In the genomic region with DNA sequence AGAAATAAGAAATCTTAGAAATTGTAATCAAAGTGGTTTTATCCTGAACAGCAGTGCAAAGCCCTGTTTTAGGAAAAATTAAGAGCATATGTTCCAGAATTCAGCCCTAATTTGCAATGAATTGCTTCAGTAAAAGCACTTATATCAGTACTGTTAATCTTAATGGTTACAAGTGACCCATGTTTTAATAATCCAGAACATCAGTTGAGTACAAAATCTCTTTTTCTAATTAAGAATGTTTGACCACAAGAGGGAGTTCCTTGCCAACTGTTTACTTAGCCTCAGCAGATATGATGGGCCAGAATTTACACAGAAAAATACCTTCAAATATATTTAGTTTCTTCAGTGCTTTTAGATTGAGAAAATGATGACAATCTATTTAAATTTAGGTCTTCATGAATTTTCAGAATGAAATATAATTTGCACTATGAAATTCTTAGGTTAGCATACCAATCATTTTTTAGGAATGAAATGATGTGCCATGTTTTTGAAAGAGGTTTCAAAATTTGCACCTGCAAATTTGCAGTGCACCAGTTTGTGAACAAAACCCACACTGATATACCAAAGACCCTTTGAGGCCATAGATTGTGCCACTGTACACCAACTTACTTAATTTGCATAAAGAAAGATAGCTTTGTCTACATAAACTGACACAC, we compare ENCODE assay signal across 8 cellular contexts.
A peak's percentile ranks its signal among the peaks of the same experiment; 100 is the strongest.
DNase-seq lines count a peak whose midpoint lies in the region; ATAC-seq and TF ChIP-seq lines count a peak whose summit lies in the region.

No MANE protein-coding gene starts in this region.

- no peaks in the 10 kb centered on the region for H4K20me1 ChIP-seq in hepatocyte (ENCODE audit: insufficient read depth, poor library complexity, severe bottlenecking)

- H3K4me3 ChIP-seq in hepatocyte (no peak overlapping the region), mucosa of descending colon (no peak overlapping the region)

- no peaks in the 10 kb centered on the region for H3K36me3 Mint-ChIP-seq in activated CD4-positive, alpha-beta T cell treated with anti-CD3 and anti-CD28 coated beads, Interleukin-2, amount 10 ng/mL, durations not matched to agents 24 days and 14 days (ENCODE audit: low read depth)

- TF ChIP-seq CTCF in hepatocyte (IDR thresholded peaks at IDR 0.05; ENCODE audit: poor library complexity) (peak; percentile 64), mucosa of descending colon (IDR thresholded peaks at IDR 0.05) (no peak)

- peak; percentile 0 for DNase-seq in DMS153 (lab: John Stamatoyannopoulos, UW)
- DNase-seq in SHP77 treated with DMSO at 0.1 percent for 48 hours (lab: John Stamatoyannopoulos, UW) = peak; percentile 36
- DNase-seq in hepatocyte (ENCODE audit: low spot score) = peak; percentile 45
- DNase-seq in mucosa of descending colon = no peak
- DNase-seq in activated CD4-positive, alpha-beta T cell treated with anti-CD3 and anti-CD28 coated beads, Interleukin-2, amount 10 ng/mL, durations not matched to agents 24 days and 14 days = no peak
- DNase-seq in 8988T = no peak
- no peak for DNase-seq in NCI-H187 treated with DMSO at 0.1 percent for 48 hours (lab: John Stamatoyannopoulos, UW)

- H3K9me3 Mint-ChIP-seq in activated CD4-positive, alpha-beta T cell treated with anti-CD3 and anti-CD28 coated beads, Interleukin-2, amount 10 ng/mL, durations not matched to agents 24 days and 14 days = no peaks in the 10 kb centered on the region

- H3K4me3 Mint-ChIP-seq in activated CD4-positive, alpha-beta T cell treated with anti-CD3 and anti-CD28 coated beads, Interleukin-2, amount 10 ng/mL, durations not matched to agents 24 days and 14 days = no peak overlapping the region

- no peaks in the 10 kb centered on the region for H3K4me1 Mint-ChIP-seq in activated CD4-positive, alpha-beta T cell treated with anti-CD3 and anti-CD28 coated beads, Interleukin-2, amount 10 ng/mL, durations not matched to agents 24 days and 14 days

- H3K36me3 ChIP-seq in hepatocyte (replicated peaks; ENCODE audit: insufficient read depth, low read depth) = no peaks in the 10 kb centered on the region
- H3K36me3 ChIP-seq in mucosa of descending colon (ENCODE audit: low read depth) = no peaks in the 10 kb centered on the region

- no peak overlapping the region for H3K27ac Mint-ChIP-seq in activated CD4-positive, alpha-beta T cell treated with anti-CD3 and anti-CD28 coated beads, Interleukin-2, amount 10 ng/mL, durations not matched to agents 24 days and 14 days

- intact Hi-C loops in mucosa of descending colon (cut with DNase I, micrococcal nuclease) = no loop called here
- intact Hi-C loops in activated CD4-positive, alpha-beta T cell treated with anti-CD3 and anti-CD28 coated beads, Interleukin-2, amount 10 ng/mL, durations not matched to agents 24 days and 14 days (cut with micrococcal nuclease) = no loop called here

- no peak overlapping the region for H3K4me2 ChIP-seq in hepatocyte

- no peak overlapping the region for H3K27ac ChIP-seq in hepatocyte

- no peaks in the 10 kb centered on the region for H3K9me3 ChIP-seq in hepatocyte (ENCODE audit: low read depth)
- H3K9me3 ChIP-seq in mucosa of descending colon = no peaks in the 10 kb centered on the region

- H3K4me1 ChIP-seq in hepatocyte (ENCODE audit: insufficient read depth) (peaks cover 4% of the 10 kb centered on the region), mucosa of descending colon (ENCODE audit: low read depth) (no peaks in the 10 kb centered on the region)

- H3K79me2 ChIP-seq in hepatocyte = no peaks in the 10 kb centered on the region

- ATAC-seq in HG02798 (IDR thresholded peaks at IDR 0.05; ENCODE audit: poor library complexity, unreplicated experiment) = peak; percentile 40
- no peak for ATAC-seq in mucosa of descending colon

- H2AFZ ChIP-seq in hepatocyte = no peak overlapping the region

- H3K27me3 Mint-ChIP-seq in activated CD4-positive, alpha-beta T cell treated with anti-CD3 and anti-CD28 coated beads, Interleukin-2, amount 10 ng/mL, durations not matched to agents 24 days and 14 days = no peaks in the 10 kb centered on the region

- H3K27me3 ChIP-seq in hepatocyte = no peaks in the 10 kb centered on the region

- H3K9me2 ChIP-seq in hepatocyte (replicated peaks; ENCODE audit: insufficient read depth) = no peaks in the 10 kb centered on the region

Comparison
In these comparisons a context has a peak if more than half of its experiments do, and no peak if none do; other contexts are left out.
1. DNase-seq: peak in DMS153 (single experiment), SHP77 treated with DMSO at 0.1 percent for 48 hours (single experiment) and hepatocyte (single experiment); none in mucosa of descending colon (0 of 3), activated CD4-positive, alpha-beta T cell treated with anti-CD3 and anti-CD28 coated beads, Interleukin-2, amount 10 ng/mL, durations not matched to agents 24 days and 14 days (single experiment), 8988T (single experiment) and NCI-H187 treated with DMSO at 0.1 percent for 48 hours (single experiment).